Comparison of ENCODE assay signal across 24 cellular contexts in genomic region chr21:41236361-41236973, GRCh38.
DNase-seq lines count a peak whose midpoint lies in the region; ATAC-seq lines count a peak whose summit lies in the region.
"Had no signal": no experiment of that assay in that cellular context is flagged by ENCODE, and none has a peak within 500 bp of the region (broad histone marks: within the 10 kb centered on the region; RNA-seq: fewer than 3 reads in every experiment).

No MANE protein-coding gene starts in this region.

- peak overlapping the region; percentile 90 for H3K27ac Mint-ChIP-seq in stimulated activated memory B cell treated with anti-CD40 and anti-IgM and Interleukin-4, amounts not matched to agents 10 μg/mL and 1 μg/mL and 100 μg/mL, for 72 hours
- H3K27ac Mint-ChIP-seq: H9 had no signal

- peak; percentile 96 for DNase-seq in SK-MEL-5 (ENCODE audit: low read depth, low spot score)
- peak; percentile 82 for DNase-seq in mesenteric fat pad (ENCODE audit: low spot score)
- no peak for DNase-seq in nucleus accumbens (lab: John Stamatoyannopoulos, UW)
- DNase-seq: 8988T, ACHN, DMS153, DND-41, GM23248, H9, Kasumi-1, NCI-H1105, NCI-H146, NCI-H2029, NCI-H446 treated with DMSO at 0.1 percent for 48 hours, NCI-H526, PC-9, SJCRH30 had no signal

- in situ Hi-C loops in SK-MEL-5 (cut with HindIII; ENCODE audit: low pct_unique_long_range_greater_than_20kb, low sequenced_read_pairs), result no loop called here

- peaks cover 29% of the 10 kb centered on the region for H3K36me3 Mint-ChIP-seq in stimulated activated memory B cell treated with anti-CD40 and anti-IgM and Interleukin-4, amounts not matched to agents 10 μg/mL and 1 μg/mL and 100 μg/mL, for 72 hours

- no peak overlapping the region for H3K4me3 Mint-ChIP-seq in stimulated activated memory B cell treated with anti-CD40 and anti-IgM and Interleukin-4, amounts not matched to agents 10 μg/mL and 1 μg/mL and 100 μg/mL, for 72 hours
- H3K4me3 Mint-ChIP-seq: H9 had no signal

- ATAC-seq in esophagus mucosa (peak; percentile 57), HG02884 (IDR thresholded peaks at IDR 0.05; ENCODE audit: unreplicated experiment) (no peak), GM21381 (IDR thresholded peaks at IDR 0.05; ENCODE audit: unreplicated experiment) (no peak), HG03565 (IDR thresholded peaks at IDR 0.05; ENCODE audit: unreplicated experiment) (no peak)
- ATAC-seq in stimulated activated memory B cell treated with anti-CD40 and anti-IgM and Interleukin-4, amounts not matched to agents 10 μg/mL and 1 μg/mL and 100 μg/mL, for 72 hours, result peak; percentile 42
- ATAC-seq: K562, Right ventricle myocardium inferior had no signal

- H3K9me3 Mint-ChIP-seq in stimulated activated memory B cell treated with anti-CD40 and anti-IgM and Interleukin-4, amounts not matched to agents 10 μg/mL and 1 μg/mL and 100 μg/mL, for 72 hours, result no peaks in the 10 kb centered on the region
- H3K9me3 Mint-ChIP-seq: H9 had no signal

- peaks cover 56% of the 10 kb centered on the region for H3K4me1 Mint-ChIP-seq in stimulated activated memory B cell treated with anti-CD40 and anti-IgM and Interleukin-4, amounts not matched to agents 10 μg/mL and 1 μg/mL and 100 μg/mL, for 72 hours

- no peaks in the 10 kb centered on the region for H3K27me3 Mint-ChIP-seq in stimulated activated memory B cell treated with anti-CD40 and anti-IgM and Interleukin-4, amounts not matched to agents 10 μg/mL and 1 μg/mL and 100 μg/mL, for 72 hours

Comparison
In these comparisons a context has a peak if more than half of its experiments do, and no peak if none do; other contexts are left out.
1. DNase-seq: peak in SK-MEL-5 (single experiment) and mesenteric fat pad (single experiment); none in nucleus accumbens (0 of 56).
2. ATAC-seq: peak in esophagus mucosa (single experiment) and stimulated activated memory B cell treated with anti-CD40 and anti-IgM and Interleukin-4, amounts not matched to agents 10 μg/mL and 1 μg/mL and 100 μg/mL, for 72 hours (single experiment); none in HG02884 (single experiment), GM21381 (single experiment) and HG03565 (single experiment).